8 cellular contexts compared by ENCODE assay signal in genomic region chr2:39730685-39731302, GRCh38. TPM values are rescaled to one million over a fixed set of nuclear protein-coding genes. Genes with fewer than 3 reads are reported as not detected.
DNase-seq lines count a peak whose midpoint lies in the region; ATAC-seq and TF ChIP-seq lines count a peak whose summit lies in the region.

No MANE protein-coding gene starts in this region.

- H3K4me1 Mint-ChIP-seq in WTC11, result peaks cover 26% of the 10 kb centered on the region

- no peak overlapping the region for H3K4me3 Mint-ChIP-seq in WTC11

- no peak overlapping the region for H3K27ac Mint-ChIP-seq in WTC11

- no peaks in the 10 kb centered on the region for H3K27me3 Mint-ChIP-seq in WTC11 (ENCODE audit: low read depth)

- DNase-seq in COR-L47 (lab: John Stamatoyannopoulos, UW) (peak; percentile 18), Kasumi-1 (lab: John Stamatoyannopoulos, UW) (peak; percentile 55 to 68), WTC11 (ENCODE audit: low spot score) (no peak), kidney glomerular epithelial cell (lab: John Stamatoyannopoulos, UW) (peak; percentile 53), globus pallidus (ENCODE audit: low spot score) (no peak), C1 segment of cervical spinal cord (lab: John Stamatoyannopoulos, UW) (no peak)

- no peak; the same call in 1 of the 2 replicates for TF ChIP-seq CTCF in WTC11 (IDR thresholded peaks at IDR 0.05)

- H3K9me3 Mint-ChIP-seq in WTC11, result peaks cover 11% of the 10 kb centered on the region

- ATAC-seq in GM18907 (IDR thresholded peaks at IDR 0.05; ENCODE audit: unreplicated experiment) (peak; percentile 54), WTC11 (peak; percentile 86), HG03135 (IDR thresholded peaks at IDR 0.05; ENCODE audit: unreplicated experiment) (no peak)

- POLR2A ChIA-PET in WTC11 (lab: Charles Lee), result no interaction called here

- CTCF ChIA-PET in WTC11 (lab: Charles Lee), result interaction anchor here (0.8 to 6.2 kb wide), 23 partner anchors 11 to 783 kb away, joined by 3 to 74 read pairs (median 4); partner anchors contain the start of gene MAP4K3

- H3K36me3 Mint-ChIP-seq in WTC11, result peaks cover 31% of the 10 kb centered on the region

TF ChIP-seq in WTC11, 78 proteins besides CTCF, POLR2A, EP300 and RAD21:
- TF ChIP-seq, protein P1, sequence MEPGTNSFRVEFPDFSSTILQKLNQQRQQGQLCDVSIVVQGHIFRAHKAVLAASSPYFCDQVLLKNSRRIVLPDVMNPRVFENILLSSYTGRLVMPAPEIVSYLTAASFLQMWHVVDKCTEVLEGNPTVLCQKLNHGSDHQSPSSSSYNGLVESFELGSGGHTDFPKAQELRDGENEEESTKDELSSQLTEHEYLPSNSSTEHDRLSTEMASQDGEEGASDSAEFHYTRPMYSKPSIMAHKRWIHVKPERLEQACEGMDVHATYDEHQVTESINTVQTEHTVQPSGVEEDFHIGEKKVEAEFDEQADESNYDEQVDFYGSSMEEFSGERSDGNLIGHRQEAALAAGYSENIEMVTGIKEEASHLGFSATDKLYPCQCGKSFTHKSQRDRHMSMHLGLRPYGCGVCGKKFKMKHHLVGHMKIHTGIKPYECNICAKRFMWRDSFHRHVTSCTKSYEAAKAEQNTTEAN (CRISPR knock-in tag; IDR thresholded peaks at IDR 0.05), result no peak
- TF ChIP-seq, protein P2, sequence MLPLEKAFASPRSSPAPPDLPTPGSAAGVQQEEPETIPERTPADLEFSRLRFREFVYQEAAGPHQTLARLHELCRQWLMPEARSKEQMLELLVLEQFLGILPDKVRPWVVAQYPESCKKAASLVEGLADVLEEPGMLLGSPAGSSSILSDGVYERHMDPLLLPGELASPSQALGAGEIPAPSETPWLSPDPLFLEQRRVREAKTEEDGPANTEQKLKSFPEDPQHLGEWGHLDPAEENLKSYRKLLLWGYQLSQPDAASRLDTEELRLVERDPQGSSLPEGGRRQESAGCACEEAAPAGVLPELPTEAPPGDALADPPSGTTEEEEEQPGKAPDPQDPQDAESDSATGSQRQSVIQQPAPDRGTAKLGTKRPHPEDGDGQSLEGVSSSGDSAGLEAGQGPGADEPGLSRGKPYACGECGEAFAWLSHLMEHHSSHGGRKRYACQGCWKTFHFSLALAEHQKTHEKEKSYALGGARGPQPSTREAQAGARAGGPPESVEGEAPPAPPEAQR (CRISPR knock-in tag; IDR thresholded peaks at IDR 0.05), result no peak
- TF ChIP-seq, protein P3, sequence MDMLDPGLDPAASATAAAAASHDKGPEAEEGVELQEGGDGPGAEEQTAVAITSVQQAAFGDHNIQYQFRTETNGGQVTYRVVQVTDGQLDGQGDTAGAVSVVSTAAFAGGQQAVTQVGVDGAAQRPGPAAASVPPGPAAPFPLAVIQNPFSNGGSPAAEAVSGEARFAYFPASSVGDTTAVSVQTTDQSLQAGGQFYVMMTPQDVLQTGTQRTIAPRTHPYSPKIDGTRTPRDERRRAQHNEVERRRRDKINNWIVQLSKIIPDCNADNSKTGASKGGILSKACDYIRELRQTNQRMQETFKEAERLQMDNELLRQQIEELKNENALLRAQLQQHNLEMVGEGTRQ (CRISPR knock-in tag; IDR thresholded peaks at IDR 0.05), result no peak
- TF ChIP-seq CBFB (CRISPR knock-in tag; IDR thresholded peaks at IDR 0.05; ENCODE audit: low read depth), result no peak
- TF ChIP-seq, protein P4, sequence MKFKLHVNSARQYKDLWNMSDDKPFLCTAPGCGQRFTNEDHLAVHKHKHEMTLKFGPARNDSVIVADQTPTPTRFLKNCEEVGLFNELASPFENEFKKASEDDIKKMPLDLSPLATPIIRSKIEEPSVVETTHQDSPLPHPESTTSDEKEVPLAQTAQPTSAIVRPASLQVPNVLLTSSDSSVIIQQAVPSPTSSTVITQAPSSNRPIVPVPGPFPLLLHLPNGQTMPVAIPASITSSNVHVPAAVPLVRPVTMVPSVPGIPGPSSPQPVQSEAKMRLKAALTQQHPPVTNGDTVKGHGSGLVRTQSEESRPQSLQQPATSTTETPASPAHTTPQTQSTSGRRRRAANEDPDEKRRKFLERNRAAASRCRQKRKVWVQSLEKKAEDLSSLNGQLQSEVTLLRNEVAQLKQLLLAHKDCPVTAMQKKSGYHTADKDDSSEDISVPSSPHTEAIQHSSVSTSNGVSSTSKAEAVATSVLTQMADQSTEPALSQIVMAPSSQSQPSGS (CRISPR knock-in tag; IDR thresholded peaks at IDR 0.05; ENCODE audit: borderline replicate concordance, low read depth), result no peak
- TF ChIP-seq NR1H2 (CRISPR knock-in tag; IDR thresholded peaks at IDR 0.05), result no peak
- no peak for TF ChIP-seq PRDM15 (CRISPR knock-in tag; IDR thresholded peaks at IDR 0.05)
- TF ChIP-seq FOXJ3 (CRISPR knock-in tag; IDR thresholded peaks at IDR 0.05; ENCODE audit: borderline replicate concordance), result no peak
- TF ChIP-seq ATF6 (CRISPR knock-in tag; IDR thresholded peaks at IDR 0.05), result no peak
- TF ChIP-seq E2F1 (CRISPR knock-in tag; IDR thresholded peaks at IDR 0.05), result no peak
- TF ChIP-seq ESRRA (CRISPR knock-in tag; IDR thresholded peaks at IDR 0.05; ENCODE audit: borderline replicate concordance), result no peak
- TF ChIP-seq GTF2I (CRISPR knock-in tag; conservative IDR thresholded peaks at IDR 0.05), result no peak

RNA-seq across cellular contexts. Expression of gene THUMPD2, which starts 48.3 kb away (rescaled TPM):
- 13.6 to 19.6 TPM (median 14.7 TPM) in 3 replicates for total RNA-seq in WTC11 (2021)

Comparison
In these comparisons a context has a peak if more than half of its experiments do, and no peak if none do; other contexts are left out.
1. DNase-seq: peak in COR-L47 (single experiment), Kasumi-1 (2 of 2) and kidney glomerular epithelial cell (single experiment); none in WTC11 (single experiment), globus pallidus (single experiment) and C1 segment of cervical spinal cord (0 of 14).